ENCODE assay signal across 8 cellular contexts in genomic region chr13:20943519-20944012, GRCh38. TPM values are rescaled to one million over a fixed set of nuclear protein-coding genes. Genes with fewer than 3 reads are reported as not detected.
DNase-seq lines count a peak whose midpoint lies in the region; ATAC-seq and TF ChIP-seq lines count a peak whose summit lies in the region.

No MANE protein-coding gene starts in this region.

- H3K9ac ChIP-seq in KMS-11 (no peak overlapping the region), neural progenitor cell (no peak overlapping the region)

- no peaks in the 10 kb centered on the region for H3K27me3 ChIP-seq in A673 (replicated peaks; ENCODE audit: insufficient read depth, low read depth, low read length, poor library complexity)
- H3K27me3 ChIP-seq in KMS-11 (ENCODE audit: insufficient read depth, low read depth) = no peaks in the 10 kb centered on the region
- H3K27me3 ChIP-seq in neural progenitor cell = peaks cover 36% of the 10 kb centered on the region

- BruUV-seq in A673 (replicated peaks; lab: Mats Ljungman, UMichigan) = no TSS peak

- H3K4me2 ChIP-seq in KMS-11 (0 out of 2 replicates have a peak overlapping the region, but pooled peaks have one; percentile 36), neural progenitor cell (no peak overlapping the region)

- POLR2A ChIA-PET in A673 (lab: Charles Lee; ENCODE audit: low non-redundant PET) = interaction anchor here (0.6 kb wide), 1 partner anchor 204 kb away, joined by 3 read pairs; no protein-coding TSS in a partner anchor

- no peaks in the 10 kb centered on the region for H3F3A ChIP-seq in neural progenitor cell (ENCODE audit: low read depth)

- H3K27me3 Mint-ChIP-seq in activated T-helper 2 cell treated with anti-CD3 and anti-CD28 coated beads, Interferon-gamma antibody, Interleukin-2, Interleukin-4, amounts not matched to agents 10 μg/mL and 5 μg/mL and 100 μg/mL, durations not matched to agents 14 hours and 24 hours and 36 hours (ENCODE audit: low read depth) = peaks cover 34% of the 10 kb centered on the region
- peaks cover 19% of the 10 kb centered on the region for H3K27me3 Mint-ChIP-seq in neural progenitor cell (ENCODE audit: insufficient read depth, low read depth)
- H3K27me3 Mint-ChIP-seq in stimulated activated naive CD8-positive, alpha-beta T cell treated with anti-CD3 and anti-CD28 coated beads, Interleukin-15, amount 100 ng/mL, for 72 hours = peaks cover 56% of the 10 kb centered on the region

- no peaks in the 10 kb centered on the region for H3K9me3 Mint-ChIP-seq in activated T-helper 2 cell treated with anti-CD3 and anti-CD28 coated beads, Interferon-gamma antibody, Interleukin-2, Interleukin-4, amounts not matched to agents 10 μg/mL and 5 μg/mL and 100 μg/mL, durations not matched to agents 14 hours and 24 hours and 36 hours
- no peaks in the 10 kb centered on the region for H3K9me3 Mint-ChIP-seq in neural progenitor cell
- H3K9me3 Mint-ChIP-seq in stimulated activated naive CD8-positive, alpha-beta T cell treated with anti-CD3 and anti-CD28 coated beads, Interleukin-15, amount 100 ng/mL, for 72 hours = no peaks in the 10 kb centered on the region

- H3K36me3 Mint-ChIP-seq in activated T-helper 2 cell treated with anti-CD3 and anti-CD28 coated beads, Interferon-gamma antibody, Interleukin-2, Interleukin-4, amounts not matched to agents 10 μg/mL and 5 μg/mL and 100 μg/mL, durations not matched to agents 14 hours and 24 hours and 36 hours (ENCODE audit: low read depth) = no peaks in the 10 kb centered on the region
- H3K36me3 Mint-ChIP-seq in neural progenitor cell = no peaks in the 10 kb centered on the region

- no peak overlapping the region for H3K4me3 Mint-ChIP-seq in activated T-helper 2 cell treated with anti-CD3 and anti-CD28 coated beads, Interferon-gamma antibody, Interleukin-2, Interleukin-4, amounts not matched to agents 10 μg/mL and 5 μg/mL and 100 μg/mL, durations not matched to agents 14 hours and 24 hours and 36 hours (ENCODE audit: low read depth)
- H3K4me3 Mint-ChIP-seq in neural progenitor cell = no peak overlapping the region
- H3K4me3 Mint-ChIP-seq in stimulated activated naive CD8-positive, alpha-beta T cell treated with anti-CD3 and anti-CD28 coated beads, Interleukin-15, amount 100 ng/mL, for 72 hours = no peak overlapping the region

- H3K27ac ChIP-seq in A673 (ENCODE audit: low read depth, low read length, poor library complexity, severe bottlenecking) = no peak overlapping the region
- no peak overlapping the region for H3K27ac ChIP-seq in KMS-11
- H3K27ac ChIP-seq in neural progenitor cell = no peak overlapping the region

- CTCF ChIA-PET in A673 (lab: Charles Lee) = interaction anchor here (0.6 to 2.1 kb wide), 7 partner anchors 19 to 356 kb away, joined by 3 to 17 read pairs (median 5); no protein-coding TSS in a partner anchor

- intact Hi-C loops in A673 (cut with micrococcal nuclease; ENCODE audit: unreplicated experiment) = loop anchor here (1.0 to 5.0 kb wide), 4 partner anchors 119 to 534 kb away; partner anchors contain the start of gene LATS2
- intact Hi-C loops in activated T-helper 2 cell treated with anti-CD3 and anti-CD28 coated beads, Interferon-gamma antibody, Interleukin-2, Interleukin-4, amounts not matched to agents 10 μg/mL and 5 μg/mL and 100 μg/mL, durations not matched to agents 14 hours and 24 hours and 36 hours (cut with micrococcal nuclease) = loop anchor here (2.0 kb wide), 3 partner anchors 189 to 535 kb away; no protein-coding TSS in a partner anchor

- H3K4me1 ChIP-seq in A673 (ENCODE audit: insufficient read depth, low read length, poor library complexity, severe bottlenecking) = peaks cover 6% of the 10 kb centered on the region
- peaks cover 3% of the 10 kb centered on the region for H3K4me1 ChIP-seq in KMS-11 (ENCODE audit: low read depth, poor library complexity, severe bottlenecking)
- peaks cover 8% of the 10 kb centered on the region for H3K4me1 ChIP-seq in neural progenitor cell

- peak; percentile 97 for TF ChIP-seq CTCF in A673 (conservative IDR thresholded peaks at IDR 0.05; ENCODE audit: low read depth, low read length)
- peak; percentile 78 for TF ChIP-seq CTCF in KMS-11 (conservative IDR thresholded peaks at IDR 0.05; ENCODE audit: low read depth, low read length)
- TF ChIP-seq CTCF in fibroblast of villous mesenchyme (IDR thresholded peaks at IDR 0.05; ENCODE audit: insufficient read depth, low read depth, low read length) = peak; percentile 97
- TF ChIP-seq CTCF in neural progenitor cell (IDR thresholded peaks at IDR 0.05) = peak; percentile 93

- peaks cover 4% of the 10 kb centered on the region for H3K4me1 Mint-ChIP-seq in activated T-helper 2 cell treated with anti-CD3 and anti-CD28 coated beads, Interferon-gamma antibody, Interleukin-2, Interleukin-4, amounts not matched to agents 10 μg/mL and 5 μg/mL and 100 μg/mL, durations not matched to agents 14 hours and 24 hours and 36 hours (ENCODE audit: low read depth)
- H3K4me1 Mint-ChIP-seq in neural progenitor cell = peaks cover 3% of the 10 kb centered on the region
- H3K4me1 Mint-ChIP-seq in stimulated activated naive CD8-positive, alpha-beta T cell treated with anti-CD3 and anti-CD28 coated beads, Interleukin-15, amount 100 ng/mL, for 72 hours = peaks cover 12% of the 10 kb centered on the region

- H4K20me1 ChIP-seq in KMS-11 (ENCODE audit: insufficient read depth) (no peaks in the 10 kb centered on the region), neural progenitor cell (ENCODE audit: low read depth) (no peaks in the 10 kb centered on the region)

- H2AFZ ChIP-seq in KMS-11 (ENCODE audit: low read depth) (peak overlapping the region; percentile 79; the same call in 1 of the 2 replicates), neural progenitor cell (replicated peaks) (no peak overlapping the region)

- no peaks in the 10 kb centered on the region for H3K79me2 ChIP-seq in KMS-11 (ENCODE audit: insufficient read depth, low read depth)
- H3K79me2 ChIP-seq in neural progenitor cell (ENCODE audit: low read depth) = no peaks in the 10 kb centered on the region

- H3K4me3 ChIP-seq in A673 (ENCODE audit: low read depth, low read length, poor library complexity, severe bottlenecking) = no peak overlapping the region
- H3K4me3 ChIP-seq in KMS-11 (IDR thresholded peaks at IDR 0.05; ENCODE audit: insufficient read depth, low read depth, low read length) = no peak overlapping the region
- peak overlapping the region; percentile 40 for H3K4me3 ChIP-seq in fibroblast of villous mesenchyme (ENCODE audit: low read depth, low read length)
- H3K4me3 ChIP-seq in neural progenitor cell = no peak overlapping the region

- peak; percentile 94 for DNase-seq in A673 (ENCODE audit: low spot score)
- peak; percentile 53 to 62 for DNase-seq in SHP77 (lab: John Stamatoyannopoulos, UW)
- DNase-seq in activated T-helper 2 cell treated with anti-CD3 and anti-CD28 coated beads, Interferon-gamma antibody, Interleukin-2, Interleukin-4, amounts not matched to agents 10 μg/mL and 5 μg/mL and 100 μg/mL, durations not matched to agents 14 hours and 24 hours and 36 hours (ENCODE audit: low spot score) = peak; percentile 33
- DNase-seq in fibroblast of villous mesenchyme (ENCODE audit: low read depth) = peak; percentile 99
- DNase-seq in neural progenitor cell (ENCODE audit: low spot score) = peak; percentile 79
- peak; percentile 60 to 70 for DNase-seq in stimulated activated naive CD8-positive, alpha-beta T cell treated with anti-CD3 and anti-CD28 coated beads, Interleukin-15, amount 100 ng/mL, for 72 hours

- H3K9me3 ChIP-seq in A673 (ENCODE audit: low read depth, low read length, poor library complexity, severe bottlenecking) = no peaks in the 10 kb centered on the region
- no peaks in the 10 kb centered on the region for H3K9me3 ChIP-seq in neural progenitor cell (ENCODE audit: low read depth)

- H3K36me3 ChIP-seq in A673 (ENCODE audit: insufficient read depth, low read length, poor library complexity, severe bottlenecking) = no peaks in the 10 kb centered on the region
- no peaks in the 10 kb centered on the region for H3K36me3 ChIP-seq in KMS-11 (ENCODE audit: insufficient read depth)
- no peaks in the 10 kb centered on the region for H3K36me3 ChIP-seq in neural progenitor cell

- ATAC-seq in GM18502 (IDR thresholded peaks at IDR 0.05; ENCODE audit: poor library complexity, unreplicated experiment) = peak; percentile 76
- ATAC-seq in stimulated activated naive CD8-positive, alpha-beta T cell treated with anti-CD3 and anti-CD28 coated beads, Interleukin-15, amount 100 ng/mL, for 72 hours = peak; percentile 91

- no peak overlapping the region for H3K27ac Mint-ChIP-seq in activated T-helper 2 cell treated with anti-CD3 and anti-CD28 coated beads, Interferon-gamma antibody, Interleukin-2, Interleukin-4, amounts not matched to agents 10 μg/mL and 5 μg/mL and 100 μg/mL, durations not matched to agents 14 hours and 24 hours and 36 hours
- H3K27ac Mint-ChIP-seq in neural progenitor cell = no peak overlapping the region
- peak overlapping the region in 1 of 2 donors; percentile 33 for H3K27ac Mint-ChIP-seq in stimulated activated naive CD8-positive, alpha-beta T cell treated with anti-CD3 and anti-CD28 coated beads, Interleukin-15, amount 100 ng/mL, for 72 hours

RNA-seq across cellular contexts. Expression of gene XPO4, which starts 41.0 kb away (rescaled TPM):
- total RNA-seq in A673 (2021) (34.5 and 39.8 TPM in 2 replicates), fibroblast of villous mesenchyme (20.3 and 29.8 TPM in 2 replicates), neural progenitor cell (ENCODE audit: low replicate concordance) (32.4 and 44.9 TPM in 2 replicates)
- total RNA-seq in activated T-helper 2 cell treated with anti-CD3 and anti-CD28 coated beads, Interferon-gamma antibody, Interleukin-2, Interleukin-4, amounts not matched to agents 10 μg/mL and 5 μg/mL and 100 μg/mL, durations not matched to agents 14 hours and 24 hours and 36 hours = 25.5 and 28.0 TPM in 2 replicates

Comparison
In these comparisons a context has a peak if more than half of its experiments do, and no peak if none do; other contexts are left out.
1. DNase-seq: peak in every context shown above with its lines; median percentile 99 in fibroblast of villous mesenchyme; 94 in A673; 79 in neural progenitor cell; 65 in stimulated activated naive CD8-positive, alpha-beta T cell treated with anti-CD3 and anti-CD28 coated beads, Interleukin-15, amount 100 ng/mL, for 72 hours; 58 in SHP77; 33 in activated T-helper 2 cell treated with anti-CD3 and anti-CD28 coated beads, Interferon-gamma antibody, Interleukin-2, Interleukin-4, amounts not matched to agents 10 μg/mL and 5 μg/mL and 100 μg/mL, durations not matched to agents 14 hours and 24 hours and 36 hours.